Comparison of ENCODE assay signal across 2 cellular contexts in genomic region chr3:43921056-43921455, GRCh38.
TF ChIP-seq lines count a peak whose summit lies in the region.

No MANE protein-coding gene starts in this region.

TF ChIP-seq in GM23338, 12 proteins besides CTCF, POLR2A, EP300 and RAD21:
- no peak for TF ChIP-seq NANOG (IDR thresholded peaks at IDR 0.05; ENCODE audit: borderline replicate concordance)
- no peak for TF ChIP-seq JUNB (IDR thresholded peaks at IDR 0.05; ENCODE audit: unreplicated experiment)
- TF ChIP-seq ZNF462 (CRISPR knock-in tag; IDR thresholded peaks at IDR 0.05): peak; percentile 70; the same call in 1 of the 2 replicates
- TF ChIP-seq EZH2 (IDR thresholded peaks at IDR 0.05; ENCODE audit: low read depth, unreplicated experiment): no peak
- TF ChIP-seq POLR2AphosphoS5 (IDR thresholded peaks at IDR 0.05; ENCODE audit: low read depth): no peak
- TF ChIP-seq ZNF331 (CRISPR knock-in tag; IDR thresholded peaks at IDR 0.05; ENCODE audit: low read depth): no peak

TF ChIP-seq in H1, 55 proteins besides CTCF, POLR2A, EP300 and RAD21:
- no peak for TF ChIP-seq RFX5 (IDR thresholded peaks at IDR 0.05; ENCODE audit: borderline replicate concordance, low read depth, low read length)
- TF ChIP-seq MAFK (IDR thresholded peaks at IDR 0.05; ENCODE audit: low read depth, low read length): no peak
- no peak for TF ChIP-seq SP4 (IDR thresholded peaks at IDR 0.05; ENCODE audit: low read length)
- TF ChIP-seq SRF (IDR thresholded peaks at IDR 0.05; ENCODE audit: low read depth, low read length): no peak
- no peak for TF ChIP-seq JUN (IDR thresholded peaks at IDR 0.05; ENCODE audit: low read depth, low read length)
- TF ChIP-seq E2F6 (IDR thresholded peaks at IDR 0.05): no peak
- no peak for TF ChIP-seq SP2 (IDR thresholded peaks at IDR 0.05; ENCODE audit: low read length)
- no peak for TF ChIP-seq CEBPB (IDR thresholded peaks at IDR 0.05; ENCODE audit: low read depth, low read length)
